9 cellular contexts compared by ENCODE assay signal in the genomic region with DNA sequence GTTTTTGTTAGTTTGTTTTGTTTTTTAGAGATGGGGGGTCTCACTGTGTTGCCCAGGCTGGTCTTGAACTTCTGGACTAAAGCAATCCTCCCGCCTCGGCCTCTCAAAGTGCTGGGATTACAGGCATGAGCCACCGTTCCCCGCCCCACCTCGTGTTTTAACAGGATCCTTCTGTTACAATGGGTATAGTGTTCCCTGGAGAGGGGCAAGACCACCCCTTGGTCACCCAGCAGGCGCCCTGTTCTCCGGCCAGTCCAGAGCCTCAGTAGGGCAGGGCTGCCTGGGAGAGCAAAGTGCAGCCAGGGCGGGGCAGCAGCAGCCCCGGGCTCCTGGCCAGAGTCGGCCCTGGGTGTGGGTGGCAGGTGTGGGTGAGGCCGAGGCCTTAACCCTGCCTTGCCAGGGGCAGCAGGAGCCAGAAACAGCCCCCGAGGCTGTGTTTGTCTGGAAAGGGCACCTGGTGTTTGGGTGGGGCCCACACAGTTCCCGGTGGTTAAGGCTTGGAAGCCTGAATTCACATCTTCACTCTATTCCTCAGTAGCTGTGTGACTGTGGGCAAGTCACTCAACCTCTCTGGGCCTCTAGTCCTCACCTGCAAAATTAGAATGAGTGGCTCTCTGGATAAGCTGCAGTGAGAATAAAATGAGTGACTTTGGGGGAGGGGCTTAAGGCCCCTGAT. TPM values are rescaled to one million over a fixed set of nuclear protein-coding genes. Genes with fewer than 3 reads are reported as not detected.
DNase-seq lines count a peak whose midpoint lies in the region; ATAC-seq and TF ChIP-seq lines count a peak whose summit lies in the region.
"Had no signal": no experiment of that assay in that cellular context is flagged by ENCODE, and none has a peak within 500 bp of the region (broad histone marks: within the 10 kb centered on the region; RNA-seq: fewer than 3 reads in every experiment).

No MANE protein-coding gene starts in this region.

- H3K4me1 Mint-ChIP-seq in WTC11 = peaks cover 21% of the 10 kb centered on the region
- H3K4me1 Mint-ChIP-seq in stimulated activated memory B cell treated with anti-CD40 and anti-IgM and Interleukin-4, amounts not matched to agents 10 μg/mL and 1 μg/mL and 100 μg/mL, for 72 hours = peaks cover 81% of the 10 kb centered on the region
- peaks cover 4% of the 10 kb centered on the region for H3K4me1 Mint-ChIP-seq in mesothelial cell of epicardium

- H3K27ac ChIP-seq in right cardiac atrium (ENCODE audit: low read length) = peak overlapping the region; percentile 40

- H3K4me3 ChIP-seq in right cardiac atrium (ENCODE audit: low read length) (no peak overlapping the region), BE2C (ENCODE audit: low read depth, low read length) (no peak overlapping the region)

- no peaks in the 10 kb centered on the region for H3K9me3 ChIP-seq in right cardiac atrium (ENCODE audit: control insufficient read depth, low read length)
- no peaks in the 10 kb centered on the region for H3K9me3 ChIP-seq in BE2C

- WGBS in right cardiac atrium = 53% methylated on average over 13 of the region's 13 CpGs

- H3K36me3 ChIP-seq in BE2C = peaks cover 11% of the 10 kb centered on the region; the same call in 1 of the 2 replicates

- DNase-seq in WTC11 (ENCODE audit: low spot score) = no peak
- DNase-seq in right cardiac atrium = peak in 2 of 3 donors; percentile 60 to 67
- no peak for DNase-seq in BE2C
- no peak for DNase-seq in mesothelial cell of epicardium (ENCODE audit: low spot score in 2 of 2, unreplicated experiment in 2 of 2)
- DNase-seq: NCI-H82 had no signal

- ATAC-seq in HG02610 (IDR thresholded peaks at IDR 0.05; ENCODE audit: unreplicated experiment) (peak; percentile 8), WTC11 (no peak), right cardiac atrium (peak; percentile 39 to 42), GM21825 (IDR thresholded peaks at IDR 0.05; ENCODE audit: unreplicated experiment) (no peak), HG03095 (IDR thresholded peaks at IDR 0.05; ENCODE audit: unreplicated experiment) (no peak)
- peak; percentile 15 for ATAC-seq in stimulated activated memory B cell treated with anti-CD40 and anti-IgM and Interleukin-4, amounts not matched to agents 10 μg/mL and 1 μg/mL and 100 μg/mL, for 72 hours

- no peaks in the 10 kb centered on the region for H3K9me3 Mint-ChIP-seq in WTC11
- no peaks in the 10 kb centered on the region for H3K9me3 Mint-ChIP-seq in stimulated activated memory B cell treated with anti-CD40 and anti-IgM and Interleukin-4, amounts not matched to agents 10 μg/mL and 1 μg/mL and 100 μg/mL, for 72 hours
- H3K9me3 Mint-ChIP-seq in mesothelial cell of epicardium = no peaks in the 10 kb centered on the region

- H3K27ac Mint-ChIP-seq in WTC11 (no peak overlapping the region), mesothelial cell of epicardium (no peak overlapping the region)
- peak overlapping the region; percentile 86 for H3K27ac Mint-ChIP-seq in stimulated activated memory B cell treated with anti-CD40 and anti-IgM and Interleukin-4, amounts not matched to agents 10 μg/mL and 1 μg/mL and 100 μg/mL, for 72 hours

- H3K27me3 Mint-ChIP-seq in WTC11 (ENCODE audit: low read depth) (no peaks in the 10 kb centered on the region), mesothelial cell of epicardium (ENCODE audit: low read depth) (no peaks in the 10 kb centered on the region)
- no peaks in the 10 kb centered on the region for H3K27me3 Mint-ChIP-seq in stimulated activated memory B cell treated with anti-CD40 and anti-IgM and Interleukin-4, amounts not matched to agents 10 μg/mL and 1 μg/mL and 100 μg/mL, for 72 hours

- TF ChIP-seq CTCF in WTC11 (IDR thresholded peaks at IDR 0.05) (no peak), BE2C (IDR thresholded peaks at IDR 0.05; ENCODE audit: low read depth, low read length) (no peak), mesothelial cell of epicardium (IDR thresholded peaks at IDR 0.05; ENCODE audit: unreplicated experiment) (no peak)

- intact Hi-C loops in right cardiac atrium (cut with DNase I) = no loop called here

- CTCF ChIA-PET in WTC11 (lab: Charles Lee) = interaction anchor here (1.9 kb wide), 1 partner anchor 44 kb away, joined by 9 read pairs; no protein-coding TSS in a partner anchor

- H3K4me1 ChIP-seq in right cardiac atrium (ENCODE audit: control insufficient read depth, insufficient read depth, low read length) (peaks cover 10% of the 10 kb centered on the region), BE2C (no peaks in the 10 kb centered on the region)

- POLR2A ChIA-PET in WTC11 (lab: Charles Lee) = no interaction called here

- H3K36me3 Mint-ChIP-seq in WTC11 = peaks cover 14% of the 10 kb centered on the region
- peaks cover 57% of the 10 kb centered on the region for H3K36me3 Mint-ChIP-seq in stimulated activated memory B cell treated with anti-CD40 and anti-IgM and Interleukin-4, amounts not matched to agents 10 μg/mL and 1 μg/mL and 100 μg/mL, for 72 hours
- H3K36me3 Mint-ChIP-seq in mesothelial cell of epicardium = peaks cover 9% of the 10 kb centered on the region

- H3K27me3 ChIP-seq in right cardiac atrium (ENCODE audit: control insufficient read depth, insufficient read depth) (no peaks in the 10 kb centered on the region), BE2C (no peaks in the 10 kb centered on the region)

- H3K4me3 Mint-ChIP-seq in WTC11 = no peak overlapping the region
- peak overlapping the region; percentile 54 for H3K4me3 Mint-ChIP-seq in stimulated activated memory B cell treated with anti-CD40 and anti-IgM and Interleukin-4, amounts not matched to agents 10 μg/mL and 1 μg/mL and 100 μg/mL, for 72 hours
- H3K4me3 Mint-ChIP-seq in mesothelial cell of epicardium = no peak overlapping the region

TF ChIP-seq in WTC11, 78 proteins besides CTCF, POLR2A, EP300 and RAD21 (continues in another document):
- TF ChIP-seq USF1 (CRISPR knock-in tag; IDR thresholded peaks at IDR 0.05) (no peak), GABPB1 (CRISPR knock-in tag; IDR thresholded peaks at IDR 0.05) (0 out of 2 replicates have a peak, but pooled peaks have one; percentile 14), ZNF317 (CRISPR knock-in tag; IDR thresholded peaks at IDR 0.05; ENCODE audit: borderline replicate concordance, low read depth) (no peak), PRDM15 (CRISPR knock-in tag; IDR thresholded peaks at IDR 0.05) (no peak), EMX1 (CRISPR knock-in tag; IDR thresholded peaks at IDR 0.05) (no peak), CREM (CRISPR knock-in tag; IDR thresholded peaks at IDR 0.05) (no peak)

RNA-seq across cellular contexts. Expression of gene VASP, which starts 7.2 kb away (rescaled TPM):
- total RNA-seq in WTC11 (2021) (143 to 146 TPM (median 144 TPM) in 3 replicates), right cardiac atrium (10 to 100 TPM; 44.1 to 85.4 (median 47.4) TPM), mesothelial cell of epicardium (49.3 to 54.8 TPM (median 53.8 TPM) in 3 replicates)
- polyA plus RNA-seq in right cardiac atrium = 42.2 TPM
- polyA plus RNA-seq in BE2C (2012; ENCODE audit: insufficient read depth, insufficient read length, low read depth) = 177 TPM

RNA-seq across cellular contexts. Expression of gene PPM1N, which starts 16.3 kb away (rescaled TPM):
- total RNA-seq in WTC11 (2021) (10.3 to 15.1 TPM (median 14.2 TPM) in 3 replicates), right cardiac atrium (under 1 TPM in 2 of 4 donors, not detected in 2; 0.24 to 0.96 TPM), mesothelial cell of epicardium (0.38 to 0.60 TPM (median 0.59 TPM) in 3 replicates)
- 0.91 TPM for polyA plus RNA-seq in right cardiac atrium
- 2.2 TPM for polyA plus RNA-seq in BE2C (2012; ENCODE audit: insufficient read depth, insufficient read length, low read depth)

RNA-seq across cellular contexts. Expression of gene RTN2, which starts 17.7 kb away (rescaled TPM):
- total RNA-seq in WTC11 (2021) (25.1 to 27.8 TPM (median 27.4 TPM) in 3 replicates), right cardiac atrium (10 to 100 TPM; 18.7 to 26.4 (median 20.4) TPM), mesothelial cell of epicardium (15.2 to 18.1 TPM (median 16.7 TPM) in 3 replicates)
- polyA plus RNA-seq in right cardiac atrium = 20.2 TPM
- 79.0 TPM for polyA plus RNA-seq in BE2C (2012; ENCODE audit: insufficient read depth, insufficient read length, low read depth)

RNA-seq across cellular contexts. Expression of gene FOSB, which starts 46.7 kb away (rescaled TPM):
- total RNA-seq in WTC11 (2021) (2.3 to 7.2 TPM (median 5.4 TPM) in 3 replicates), right cardiac atrium (10 to 100 TPM in 1 of 4 donors, 1 to 10 TPM in 3; 1.6 to 16.3 (median 6.1) TPM), mesothelial cell of epicardium (272 to 287 TPM (median 278 TPM) in 3 replicates)
- polyA plus RNA-seq in right cardiac atrium = 57.8 TPM
- polyA plus RNA-seq in BE2C (2012; ENCODE audit: insufficient read depth, insufficient read length, low read depth) = 1.1 TPM

Comparison
In these comparisons a context has a peak if more than half of its experiments do, and no peak if none do; other contexts are left out.
1. ATAC-seq: peak in HG02610 (single experiment), right cardiac atrium (2 of 2) and stimulated activated memory B cell treated with anti-CD40 and anti-IgM and Interleukin-4, amounts not matched to agents 10 μg/mL and 1 μg/mL and 100 μg/mL, for 72 hours (single experiment); none in WTC11 (single experiment), GM21825 (single experiment) and HG03095 (single experiment).
2. DNase-seq: peak in right cardiac atrium (2 of 3); none in WTC11 (single experiment), BE2C (single experiment) and mesothelial cell of epicardium (0 of 2).